ENCODE assay signal across 20 cellular contexts in the genomic region with DNA sequence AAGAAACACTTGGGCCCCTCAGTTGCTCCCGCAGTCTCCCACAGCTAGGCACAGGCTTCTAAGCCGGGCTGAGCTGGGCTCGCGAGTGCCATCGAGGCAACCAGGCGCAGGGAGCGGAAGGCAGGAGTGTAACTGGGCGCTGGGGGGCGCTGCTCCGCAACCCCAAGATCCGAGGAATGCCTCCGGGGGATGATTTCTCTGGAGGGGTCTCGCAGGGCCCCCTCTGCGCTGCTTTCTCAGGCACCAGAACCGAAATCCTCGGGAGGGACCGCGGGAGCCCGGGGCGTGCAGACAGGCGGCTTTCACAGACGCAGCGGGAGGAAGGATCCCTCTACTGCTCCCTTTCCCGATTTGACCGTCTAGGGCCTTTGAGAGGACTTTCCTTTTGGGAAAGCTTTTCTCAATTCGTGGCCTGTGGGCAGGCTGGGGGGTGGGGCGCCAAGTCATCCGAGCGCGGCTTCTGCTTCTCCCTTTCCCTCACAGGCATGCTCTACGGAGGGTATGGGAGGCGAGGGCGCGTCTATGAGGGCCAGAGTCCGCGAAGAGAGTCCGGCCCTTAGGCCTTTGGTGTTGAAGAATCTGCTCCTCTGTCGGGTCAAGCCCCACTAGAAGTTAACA. TPM values are rescaled to one million over a fixed set of nuclear protein-coding genes. Genes with fewer than 3 reads are reported as not detected.
DNase-seq lines count a peak whose midpoint lies in the region; ATAC-seq and TF ChIP-seq lines count a peak whose summit lies in the region.
"Had no signal": no experiment of that assay in that cellular context is flagged by ENCODE, and none has a peak within 500 bp of the region (broad histone marks: within the 10 kb centered on the region; RNA-seq: fewer than 3 reads in every experiment).

No MANE protein-coding gene starts in this region.

- H2BK12ac ChIP-seq in neuronal stem cell (ENCODE audit: low read length): no peak overlapping the region

- H3K36me3 ChIP-seq in iPS-15b (ENCODE audit: control insufficient read depth, insufficient read depth, low read length) (no peaks in the 10 kb centered on the region), neuronal stem cell (replicated peaks in 1 of 2; ENCODE audit: control insufficient read depth in 2 of 2, insufficient read depth in 2 of 2, low read length in 2 of 2) (no peaks in the 10 kb centered on the region), prostate gland (no peaks in the 10 kb centered on the region)
- H3K36me3 ChIP-seq: neutrophil had no signal

- H3K9me3 ChIP-seq in T-helper 17 cell (ENCODE audit: control insufficient read depth, low read length, poor library complexity, severe bottlenecking) (peaks cover 3% of the 10 kb centered on the region), iPS-15b (ENCODE audit: control insufficient read depth, insufficient read depth, low read length) (no peaks in the 10 kb centered on the region), neuronal stem cell (replicated peaks in 1 of 2; ENCODE audit: control insufficient read depth in 2 of 2, insufficient read depth in 1 of 2, low read depth in 1 of 2, low read length in 2 of 2) (no peaks in the 10 kb centered on the region), prostate gland (no peaks in the 10 kb centered on the region)
- H3K9me3 ChIP-seq: neutrophil had no signal

- H3K4me1 ChIP-seq in iPS-15b (ENCODE audit: control insufficient read depth, insufficient read depth, low read length) (no peaks in the 10 kb centered on the region), neuronal stem cell (ENCODE audit: control insufficient read depth in 2 of 2, insufficient read depth in 1 of 2, low read depth in 1 of 2, low read length in 2 of 2) (peaks cover 0 to 16% of the 10 kb centered on the region in 2 donors), prostate gland (replicated peaks) (peaks cover 3% of the 10 kb centered on the region)

- ATAC-seq in T-helper 17 cell (no peak), GM18861 (IDR thresholded peaks at IDR 0.05; ENCODE audit: unreplicated experiment) (no peak)
- ATAC-seq: activated CD4-positive, CD25-positive, alpha-beta regulatory T cell treated with anti-CD3 and anti-CD28 coated beads, Interleukin-2, amount 50 U/mL, for 24 hours had no signal

- H3K4me3 ChIP-seq in iPS-15b (ENCODE audit: low read depth, low read length) (peak overlapping the region; percentile 56), neuronal stem cell (ENCODE audit: low read length in 2 of 2) (no peak overlapping the region), prostate gland (no peak overlapping the region)

- peaks cover 71% of the 10 kb centered on the region for H3K27me3 Mint-ChIP-seq in T-helper 17 cell

- H2BK15ac ChIP-seq in neuronal stem cell (ENCODE audit: low read length): no peak overlapping the region

- intact Hi-C loops in prostate gland (cut with DNase I): no loop called here

- H3K27me3 ChIP-seq in iPS-15b (ENCODE audit: control insufficient read depth, insufficient read depth, low read length) (peaks cover 99% of the 10 kb centered on the region), neuronal stem cell (ENCODE audit: control insufficient read depth in 3 of 3, insufficient read depth in 3 of 3, low read depth in 1 of 3, low read length in 3 of 3) (peaks cover 52 to 100% (median 94%) of the 10 kb centered on the region in 3 experiments), prostate gland (replicated peaks; ENCODE audit: insufficient read depth) (peaks cover 68% of the 10 kb centered on the region)

- peak; percentile 34 for DNase-seq in D341Med (ENCODE audit: low spot score)
- no peak for DNase-seq in T-helper 17 cell
- peak; percentile 20 for DNase-seq in neuronal stem cell (ENCODE audit: low spot score)
- no peak for DNase-seq in NCI-H2196 treated with DMSO at 0.1 percent for 48 hours (lab: John Stamatoyannopoulos, UW; ENCODE audit: unreplicated experiment)
- DNase-seq in prostate gland (ENCODE audit: low spot score): no peak
- DNase-seq in DMS79 treated with DMSO at 0.1 percent for 48 hours (lab: John Stamatoyannopoulos, UW): no peak
- DNase-seq: activated effector memory CD4-positive, alpha-beta T cell treated with Interleukin-2 at 50 U/mL for 16 hours; effector CD8-positive, alpha-beta T cell; EL; NCI-H1930; SIG-M5; stimulated activated CD4-positive, alpha-beta T cell treated with anti-CD3 and anti-CD28 coated beads, Interleukin-1b, Interleukin-23, amount 100 ng/mL, for 48 hours had no signal

- WGBS in neuronal stem cell (ENCODE audit: extremely low coverage in 2 of 2, insufficient read length in 2 of 2, insufficient replicate concordance in 1 of 2), 2 donors: no CpG with 5 or more reads among the region's 38 CpGs
- WGBS in prostate gland: 12% methylated on average over 35 of the region's 38 CpGs

- H3K27ac Mint-ChIP-seq in T-helper 17 cell: no peak overlapping the region
- H3K27ac Mint-ChIP-seq: T-helper 2 cell treated with Interferon-gamma antibody and Interleukin-4, amounts not matched to agents 5 μg/mL and 100 μg/mL, for 36 hours had no signal

- no peak overlapping the region for H3K23ac ChIP-seq in neuronal stem cell (ENCODE audit: low read depth, low read length, poor library complexity)

- H3K18ac ChIP-seq in neuronal stem cell (ENCODE audit: low read length): peak overlapping the region; percentile 68

- no peak overlapping the region for H2AFZ ChIP-seq in neuronal stem cell (ENCODE audit: low read length)

- H3K79me1 ChIP-seq in neuronal stem cell (ENCODE audit: low read depth, low read length): no peaks in the 10 kb centered on the region

- no peak overlapping the region for H3K4me2 ChIP-seq in neuronal stem cell (ENCODE audit: insufficient read depth, low read length, poor library complexity, severe bottlenecking)

- peak overlapping the region; percentile 8 for H3K4me3 Mint-ChIP-seq in T-helper 17 cell
- H3K4me3 Mint-ChIP-seq: T-helper 2 cell treated with Interferon-gamma antibody and Interleukin-4, amounts not matched to agents 5 μg/mL and 100 μg/mL, for 36 hours had no signal

- no peak overlapping the region for H2BK120ac ChIP-seq in neuronal stem cell (ENCODE audit: low read depth, low read length)

- no peak overlapping the region for H3K14ac ChIP-seq in neuronal stem cell (ENCODE audit: low read length)

- H3K27ac ChIP-seq in neuronal stem cell (replicated peaks; ENCODE audit: low read length) (no peak overlapping the region), prostate gland (no peak overlapping the region)
- H3K27ac ChIP-seq: neutrophil had no signal

- H2BK5ac ChIP-seq in neuronal stem cell (ENCODE audit: low read length): no peak overlapping the region

- no peak overlapping the region for H4K91ac ChIP-seq in neuronal stem cell (ENCODE audit: low read depth, low read length, poor library complexity)

- H3K4me1 Mint-ChIP-seq in T-helper 17 cell: peaks cover 7% of the 10 kb centered on the region

- peaks cover 7% of the 10 kb centered on the region for H3K36me3 Mint-ChIP-seq in T-helper 17 cell (ENCODE audit: low read depth)

- TF ChIP-seq POLR2A in prostate gland (IDR thresholded peaks at IDR 0.05): no peak

- no peak overlapping the region for H2AK5ac ChIP-seq in neuronal stem cell (ENCODE audit: low read depth, low read length)

- TF ChIP-seq CTCF in prostate gland (IDR thresholded peaks at IDR 0.05): no peak

- H4K8ac ChIP-seq in neuronal stem cell (ENCODE audit: low read depth, low read length): no peak overlapping the region

- H3K4ac ChIP-seq in neuronal stem cell (ENCODE audit: low read length): no peak overlapping the region

- H3K9ac ChIP-seq in iPS-15b (ENCODE audit: low read depth, low read length): no peak overlapping the region
- H3K9ac ChIP-seq in neuronal stem cell (ENCODE audit: low read depth, low read length, poor library complexity): no peak overlapping the region

RNA-seq across cellular contexts. Expression of a gene that starts 4.3 kb away (rescaled TPM):
- total RNA-seq in T-helper 17 cell (not detected), prostate gland (not detected)
- 0.10 TPM for polyA plus RNA-seq in neuronal stem cell (2013, experiment 1 of 2)
- polyA plus RNA-seq in neuronal stem cell (2013, experiment 2 of 2): 0.03 TPM
- total RNA-seq: cardiac septum had no signal
- polyA plus RNA-seq: adipose tissue had no signal

RNA-seq across cellular contexts. Expression of a gene that starts 58.1 kb away (rescaled TPM):
- not detected for total RNA-seq in T-helper 17 cell
- not detected for polyA plus RNA-seq in neuronal stem cell (2013, experiment 1 of 2)
- not detected for polyA plus RNA-seq in neuronal stem cell (2013, experiment 2 of 2)
- total RNA-seq in prostate gland: 10 to 100 TPM in 1 of 2 donors, under 1 TPM in 1; 0.36 to 35.6 TPM
- total RNA-seq: cardiac septum, frontal cortex had no signal
- polyA plus RNA-seq: adipose tissue had no signal

Comparison
In these comparisons a context has a peak if more than half of its experiments do, and no peak if none do; other contexts are left out.
1. DNase-seq: peak in D341Med (single experiment) and neuronal stem cell (single experiment); none in T-helper 17 cell (0 of 3), NCI-H2196 treated with DMSO at 0.1 percent for 48 hours (single experiment), prostate gland (single experiment) and DMS79 treated with DMSO at 0.1 percent for 48 hours (single experiment).